ENCODE assay signal across 10 cellular contexts in the genomic region with DNA sequence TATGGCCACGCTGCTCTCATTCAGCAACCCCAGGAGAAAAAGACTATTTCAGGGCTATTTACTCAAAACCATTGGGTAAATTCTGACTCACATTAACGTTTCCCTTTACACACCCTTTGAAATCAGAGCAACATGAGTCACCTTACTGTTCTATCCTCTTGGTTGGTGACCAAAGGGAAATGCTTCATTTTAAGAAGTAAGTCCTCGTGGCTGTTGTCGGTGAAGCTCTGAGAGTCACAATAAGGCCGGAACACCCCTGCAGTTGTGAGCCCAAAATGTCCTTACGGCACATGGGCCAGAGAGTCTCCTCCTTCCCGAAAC.
DNase-seq lines count a peak whose midpoint lies in the region; ATAC-seq and TF ChIP-seq lines count a peak whose summit lies in the region.
"Had no signal": no experiment of that assay in that cellular context is flagged by ENCODE, and none has a peak within 500 bp of the region (broad histone marks: within the 10 kb centered on the region; RNA-seq: fewer than 3 reads in every experiment).

No MANE protein-coding gene starts in this region.

- ATAC-seq in GM21515 (IDR thresholded peaks at IDR 0.05; ENCODE audit: unreplicated experiment) (no peak), GM18861 (IDR thresholded peaks at IDR 0.05; ENCODE audit: unreplicated experiment) (no peak)

- DNase-seq in GM04504 (ENCODE audit: low read depth) (peak; percentile 61), RKO (ENCODE audit: low spot score) (peak; percentile 87), fibroblast of pulmonary artery (ENCODE audit: low read depth) (peak; percentile 93), skeletal muscle cell (ENCODE audit: low read depth) (peak; percentile 78), activated gamma-delta T cell (lab: John Stamatoyannopoulos, UW) (no peak)
- DNase-seq in stimulated activated CD4-positive, alpha-beta T cell treated with anti-CD3 and anti-CD28 coated beads, Interleukin-12 subunit alpha, Interleukin-12 subunit beta, amount 100 ng/mL, for 4 hours: no peak
- DNase-seq: NCI-H146, T-helper 9 cell had no signal

- H3K4me3 ChIP-seq in fibroblast of pulmonary artery (replicated peaks; ENCODE audit: low read depth, low read length) (no peak overlapping the region), skeletal muscle cell (ENCODE audit: low read depth, low read length) (no peak overlapping the region)

- TF ChIP-seq CTCF in fibroblast of pulmonary artery (IDR thresholded peaks at IDR 0.05; ENCODE audit: low read length, missing control alignments): no peak

Comparison
In these comparisons a context has a peak if more than half of its experiments do, and no peak if none do; other contexts are left out.
1. DNase-seq: peak in GM04504 (single experiment), RKO (single experiment), fibroblast of pulmonary artery (single experiment) and skeletal muscle cell (single experiment); none in stimulated activated CD4-positive, alpha-beta T cell treated with anti-CD3 and anti-CD28 coated beads, Interleukin-12 subunit alpha, Interleukin-12 subunit beta, amount 100 ng/mL, for 4 hours (single experiment) and activated gamma-delta T cell (single experiment).